8 cellular contexts compared by ENCODE assay signal in genomic region chr2:160408205-160408561, GRCh38.
A peak's percentile ranks its signal among the peaks of the same experiment; 100 is the strongest.
DNase-seq lines count a peak whose midpoint lies in the region; ATAC-seq and TF ChIP-seq lines count a peak whose summit lies in the region.

No MANE protein-coding gene starts in this region.

- peak overlapping the region; percentile 82 to 96 (median 92) for H3K4me3 Mint-ChIP-seq in naive thymus-derived CD8-positive, alpha-beta T cell

- H3K9me2 ChIP-seq in Loucy (replicated peaks; ENCODE audit: low read depth, low read length): no peaks in the 10 kb centered on the region

- peaks cover 22% of the 10 kb centered on the region for H4K20me1 ChIP-seq in Loucy (ENCODE audit: insufficient read depth, low read length, poor library complexity, severe bottlenecking)

- no peak for ATAC-seq in naive thymus-derived CD8-positive, alpha-beta T cell
- no peak for ATAC-seq in GM18873 (IDR thresholded peaks at IDR 0.05; ENCODE audit: low FRiP score, unreplicated experiment)

- no peaks in the 10 kb centered on the region for H3K36me3 ChIP-seq in ACC112 (ENCODE audit: insufficient read depth, low read length)
- no peaks in the 10 kb centered on the region for H3K36me3 ChIP-seq in Loucy (ENCODE audit: insufficient read depth, low read length)

- H3K27me3 ChIP-seq in ACC112 (ENCODE audit: insufficient read depth, low read length) (no peaks in the 10 kb centered on the region), Loucy (ENCODE audit: insufficient read depth, low read length, poor library complexity, severe bottlenecking) (no peaks in the 10 kb centered on the region)

- 0 out of 2 replicates have a peak, but pooled peaks cover 6% of the 10 kb centered on the region for H3F3A ChIP-seq in Loucy (ENCODE audit: low read depth)

- H3K9ac ChIP-seq in Loucy (ENCODE audit: low read depth, low read length, poor library complexity, severe bottlenecking): peak overlapping the region; percentile 66

- H3K36me3 Mint-ChIP-seq in naive thymus-derived CD8-positive, alpha-beta T cell: no peaks in the 10 kb centered on the region

- peaks cover 80% of the 10 kb centered on the region for H3K79me2 ChIP-seq in ACC112 (ENCODE audit: control insufficient read depth, insufficient read depth, low read length, unreplicated experiment)
- peaks cover 69% of the 10 kb centered on the region for H3K79me2 ChIP-seq in Loucy (ENCODE audit: insufficient read depth, low read length)

- in situ Hi-C loops in ACHN (cut with HindIII; ENCODE audit: low pct_ligation_motif_present, low pct_unique_long_range_greater_than_20kb, low sequenced_read_pairs): no loop called here

- H3K4me1 ChIP-seq in ACC112 (ENCODE audit: control insufficient read depth, insufficient read depth, low read length, unreplicated experiment): peaks cover 66% of the 10 kb centered on the region
- peaks cover 83% of the 10 kb centered on the region for H3K4me1 ChIP-seq in Loucy (ENCODE audit: insufficient read depth, low read length, poor library complexity, severe bottlenecking)

- no peak overlapping the region for H2AFZ ChIP-seq in ACC112 (ENCODE audit: low read length, unreplicated experiment)
- 0 out of 2 replicates have a peak overlapping the region, but pooled peaks have one; percentile 3 for H2AFZ ChIP-seq in Loucy (ENCODE audit: low read length)

- peak overlapping the region; percentile 74 for H3K4me2 ChIP-seq in Loucy (ENCODE audit: low read depth, low read length, poor library complexity, severe bottlenecking)

- TF ChIP-seq CTCF in Loucy (conservative IDR thresholded peaks at IDR 0.05; ENCODE audit: low read length): no peak
- TF ChIP-seq CTCF in coronary artery (IDR thresholded peaks at IDR 0.05): no peak

- H3K4me3 ChIP-seq in ACC112 (ENCODE audit: low read depth, low read length) (peak overlapping the region; percentile 76), Loucy (ENCODE audit: low read length, poor library complexity, severe bottlenecking) (peak overlapping the region; percentile 69), coronary artery (peak overlapping the region; percentile 98)

- peaks cover 0 to 1% (median 0%) of the 10 kb centered on the region in 9 donors for H3K9me3 Mint-ChIP-seq in naive thymus-derived CD8-positive, alpha-beta T cell

- peak overlapping the region; percentile 91 to 99 (median 94) for H3K27ac Mint-ChIP-seq in naive thymus-derived CD8-positive, alpha-beta T cell

- DNase-seq in coronary artery (ENCODE audit: low spot score) (no peak), SKM-1 (lab: John Stamatoyannopoulos, UW; ENCODE audit: unreplicated experiment) (no peak), ACHN (no peak), T-helper 9 cell (no peak)
- DNase-seq in naive thymus-derived CD8-positive, alpha-beta T cell: no peak

- H3K4me1 Mint-ChIP-seq in naive thymus-derived CD8-positive, alpha-beta T cell: peaks cover 46 to 91% (median 80%) of the 10 kb centered on the region in 4 donors

- no peaks in the 10 kb centered on the region for H3K9me3 ChIP-seq in Loucy (ENCODE audit: insufficient read depth, low read depth, low read length)

- H3K27ac ChIP-seq in ACC112 (ENCODE audit: low read depth, low read length): peak overlapping the region; percentile 73
- peak overlapping the region; percentile 61 to 99 for H3K27ac ChIP-seq in coronary artery

- H3K27me3 Mint-ChIP-seq in naive thymus-derived CD8-positive, alpha-beta T cell: no peaks in the 10 kb centered on the region

- POLR2A ChIA-PET in naive thymus-derived CD8-positive, alpha-beta T cell (lab: Charles Lee): interaction anchor here (0.6 to 4.7 kb wide), 10 partner anchors 11 to 626 kb away, joined by 5 to 59 read pairs (median 10); partner anchors contain the start of gene RBMS1
